ENCODE assay signal across 8 cellular contexts in genomic region chr6:84033523-84034451, GRCh38. TPM values are rescaled to one million over a fixed set of nuclear protein-coding genes. Genes with fewer than 3 reads are reported as not detected.
DNase-seq lines count a peak whose midpoint lies in the region; ATAC-seq and TF ChIP-seq lines count a peak whose summit lies in the region.

MRAP2 (plus strand) TSS chr6:84033772; CDS start chr6:84055319, 21,547 bp downstream.

- DNase-seq in GM10266 (ENCODE audit: extremely low spot score) (peak; percentile 59), SJSA1 (ENCODE audit: low read depth in 1 of 2, low spot score in 2 of 2) (peak in 1 of 2 experiments; percentile 6), esophagus squamous epithelium (lab: John Stamatoyannopoulos, UW) (no peak), nephron progenitor cell (peak; percentile 78), Ammon's horn (ENCODE audit: low spot score) (no peak), RPMI8226 (no peak)

- H3K4me3 Mint-ChIP-seq in nephron progenitor cell: peak within 1 kb of the TSS; percentile 85

- intact Hi-C loops in esophagus squamous epithelium (cut with DNase I): no loop called here

- H3K27me3 ChIP-seq in SJSA1 (replicated peaks) (peaks cover 27% of the 10 kb centered on the region), esophagus squamous epithelium (peaks cover 0 to 32% (median 0%) of the 10 kb centered on the region in 4 donors)

- 0% methylated on average over 3 of the region's 78 CpGs; no CpG with 5 or more reads in 1 of the 2 donors for WGBS in esophagus squamous epithelium, 2 donors

- TF ChIP-seq CTCF in GM10266 (IDR thresholded peaks at IDR 0.05; ENCODE audit: control insufficient read depth, insufficient read depth, low read depth, missing control alignments) (no peak), esophagus squamous epithelium (IDR thresholded peaks at IDR 0.05) (no peak), nephron progenitor cell (IDR thresholded peaks at IDR 0.05) (no peak)

- no peak within 1 kb of the TSS for H3K27ac Mint-ChIP-seq in nephron progenitor cell

- no peaks in the 10 kb centered on the region for H3K9me3 ChIP-seq in SJSA1 (replicated peaks)
- no peaks in the 10 kb centered on the region for H3K9me3 ChIP-seq in esophagus squamous epithelium

- peaks cover 25% of the 10 kb centered on the region for H3K9me3 Mint-ChIP-seq in nephron progenitor cell

- peaks cover 10% of the 10 kb centered on the region for H3K36me3 Mint-ChIP-seq in nephron progenitor cell (ENCODE audit: low read depth)

- H3K27me3 Mint-ChIP-seq in nephron progenitor cell (ENCODE audit: low read depth, poor library complexity): peaks cover 51% of the 10 kb centered on the region

- H3K36me3 ChIP-seq in SJSA1: no peaks in the 10 kb centered on the region
- H3K36me3 ChIP-seq in esophagus squamous epithelium: no peaks in the 10 kb centered on the region

- H3K27ac ChIP-seq in SJSA1 (no peak within 1 kb of the TSS), esophagus squamous epithelium (peak within 1 kb of the TSS; percentile 14 to 38 (median 26))

- H3K4me1 Mint-ChIP-seq in nephron progenitor cell: peaks cover 17% of the 10 kb centered on the region

- no peak for TF ChIP-seq POLR2A in esophagus squamous epithelium (IDR thresholded peaks at IDR 0.05)

- ATAC-seq in HG02759 (IDR thresholded peaks at IDR 0.05; ENCODE audit: unreplicated experiment): peak; percentile 67
- no peak for ATAC-seq in activated CD4-positive, CD25-positive, alpha-beta regulatory T cell treated with anti-CD3 and anti-CD28 coated beads, Interleukin-2, amount 50 U/mL, for 24 hours

- H3K4me3 ChIP-seq in SJSA1: peak within 1 kb of the TSS; percentile 38
- H3K4me3 ChIP-seq in esophagus squamous epithelium: peak within 1 kb of the TSS; percentile 53 to 79 (median 58)

- H3K4me1 ChIP-seq in SJSA1 (replicated peaks) (peaks cover 10% of the 10 kb centered on the region), esophagus squamous epithelium (peaks cover 0 to 20% (median 4%) of the 10 kb centered on the region in 3 donors)

RNA-seq across cellular contexts. Expression of gene MRAP2, which starts in this region (rescaled TPM):
- not detected in 2 replicates for total RNA-seq in SJSA1 (2014; rRNA removed; shearing (Covaris generic))
- 1 to 10 TPM in 2 of 4 donors, under 1 TPM in 2; 0.70 to 5.4 (median 1.4) TPM for total RNA-seq in esophagus squamous epithelium

Comparison
In these comparisons a context has a peak if more than half of its experiments do, and no peak if none do; other contexts are left out.
1. DNase-seq: peak in GM10266 (single experiment) and nephron progenitor cell (single experiment); none in esophagus squamous epithelium (single experiment), Ammon's horn (single experiment) and RPMI8226 (single experiment).